In genomic region chr15:63414474-63415201, GRCh38 we compare ENCODE assay signal across 17 cellular contexts. TPM values are rescaled to one million over a fixed set of nuclear protein-coding genes. Genes with fewer than 3 reads are reported as not detected.
"Had no signal": no experiment of that assay in that cellular context is flagged by ENCODE, and none has a peak within 500 bp of the region (broad histone marks: within the 10 kb centered on the region; RNA-seq: fewer than 3 reads in every experiment).

No MANE protein-coding gene starts in this region.

- H3K4me3 ChIP-seq: cardiac muscle cell, lung, tibial nerve, uterus had no signal

- H3K9me3 Mint-ChIP-seq: activated CD4-positive, alpha-beta memory T cell treated with anti-CD3 and anti-CD28 coated beads for 36 hours; activated T-helper 1 cell treated with anti-CD3 and anti-CD28 coated beads, Interleukin-12 subunit alpha, Interleukin-12 subunit beta, Interleukin-2, Interleukin-4 antibody, amounts not matched to agents 30 ng/mL and 10 ng/mL and 1 ng/mL, durations not matched to agents 14 hours and 24 hours and 36 hours; dendritic cell treated with granulocyte-macrophage colony-stimulating factor and Interleukin-4, amounts not matched to agents 40 ng/mL and 50 ng/mL, for 4 days; nephron had no signal

- H3K27me3 Mint-ChIP-seq: activated naive CD8-positive, alpha-beta T cell had no signal

- DNase-seq: activated CD4-positive, alpha-beta memory T cell treated with anti-CD3 and anti-CD28 coated beads for 36 hours; activated gamma-delta T cell treated with Interleukin-2 at 50 U/mL for 16 hours; amygdala; effector CD8-positive, alpha-beta T cell; nucleus accumbens; posterior cingulate gyrus; stimulated activated CD8-positive, alpha-beta memory T cell treated with anti-CD3 and anti-CD28 coated beads, Interleukin-4, amount 100 ng/mL, for 48 hours; substantia nigra; uterus had no signal

- H3K4me3 Mint-ChIP-seq: activated CD4-positive, alpha-beta memory T cell treated with anti-CD3 and anti-CD28 coated beads for 36 hours; activated naive CD8-positive, alpha-beta T cell; activated T-helper 1 cell treated with anti-CD3 and anti-CD28 coated beads, Interleukin-12 subunit alpha, Interleukin-12 subunit beta, Interleukin-2, Interleukin-4 antibody, amounts not matched to agents 30 ng/mL and 10 ng/mL and 1 ng/mL, durations not matched to agents 14 hours and 24 hours and 36 hours; dendritic cell treated with granulocyte-macrophage colony-stimulating factor and Interleukin-4, amounts not matched to agents 40 ng/mL and 50 ng/mL, for 4 days; nephron had no signal

- H3K36me3 Mint-ChIP-seq: activated CD4-positive, alpha-beta memory T cell treated with anti-CD3 and anti-CD28 coated beads for 36 hours; activated naive CD8-positive, alpha-beta T cell had no signal

- H3K27ac Mint-ChIP-seq: activated CD4-positive, alpha-beta memory T cell treated with anti-CD3 and anti-CD28 coated beads for 36 hours; activated naive CD8-positive, alpha-beta T cell; activated T-helper 1 cell treated with anti-CD3 and anti-CD28 coated beads, Interleukin-12 subunit alpha, Interleukin-12 subunit beta, Interleukin-2, Interleukin-4 antibody, amounts not matched to agents 30 ng/mL and 10 ng/mL and 1 ng/mL, durations not matched to agents 14 hours and 24 hours and 36 hours; dendritic cell treated with granulocyte-macrophage colony-stimulating factor and Interleukin-4, amounts not matched to agents 40 ng/mL and 50 ng/mL, for 4 days; nephron had no signal

RNA-seq across cellular contexts. Expression of gene CA12, which starts 33.0 kb away (rescaled TPM):
- total RNA-seq: T-helper 2 cell treated with Interferon-gamma antibody and Interleukin-4, amounts not matched to agents 100 ng/mL and 5 ng/mL, for 36 hours had no signal
- polyA plus RNA-seq: cardiac muscle cell had no signal
